Comparison of ENCODE assay signal across 15 cellular contexts in the genomic region with DNA sequence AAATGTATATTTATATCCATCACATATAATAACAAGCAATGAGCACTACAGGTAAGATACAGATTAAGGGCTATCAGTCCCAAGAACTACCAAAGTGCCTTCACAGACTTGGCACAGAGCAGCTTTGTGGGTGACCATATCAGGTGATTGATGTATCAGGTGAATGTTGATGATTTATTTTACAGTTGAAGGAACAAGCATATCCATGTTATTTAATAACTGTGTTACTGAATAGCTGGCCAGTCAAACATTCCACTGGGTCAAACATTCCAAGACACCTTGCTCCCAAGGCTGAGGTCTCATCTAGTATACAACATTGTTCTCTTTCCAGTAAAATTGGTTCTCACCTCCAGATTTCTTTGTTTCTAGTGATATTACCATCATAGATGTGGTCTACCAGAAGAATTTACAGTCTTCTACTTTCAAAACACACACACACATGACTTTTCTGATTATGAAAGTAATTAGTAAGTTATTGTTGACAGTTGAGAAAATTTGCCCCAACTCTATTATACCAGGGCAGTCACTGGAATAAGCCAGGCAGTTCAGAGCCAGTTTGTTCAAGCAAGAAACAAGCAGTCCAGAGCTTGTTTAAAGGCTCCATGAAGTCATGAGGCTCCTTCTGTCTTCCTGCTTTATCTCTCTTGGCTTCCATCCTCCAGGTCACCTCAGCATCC.
DNase-seq lines count a peak whose midpoint lies in the region; ATAC-seq and TF ChIP-seq lines count a peak whose summit lies in the region.
"Had no signal": no experiment of that assay in that cellular context is flagged by ENCODE, and none has a peak within 500 bp of the region (broad histone marks: within the 10 kb centered on the region; RNA-seq: fewer than 3 reads in every experiment).

No MANE protein-coding gene starts in this region.

- H3K36me3 Mint-ChIP-seq in activated CD8-positive, alpha-beta memory T cell treated with anti-CD3 and anti-CD28 coated beads, Interleukin-2, amount 10 ng/mL, durations not matched to agents 7 days and 5 days = no peaks in the 10 kb centered on the region
- peaks cover 23% of the 10 kb centered on the region for H3K36me3 Mint-ChIP-seq in neural progenitor cell

- no peak for TF ChIP-seq CTCF in neural progenitor cell (IDR thresholded peaks at IDR 0.05)

- no peak for DNase-seq in activated CD8-positive, alpha-beta memory T cell treated with anti-CD3 and anti-CD28 coated beads, Interleukin-2, amount 10 ng/mL, durations not matched to agents 7 days and 5 days
- DNase-seq in T1000 (lab: John Stamatoyannopoulos, UW) (no peak), DMS79 (lab: John Stamatoyannopoulos, UW) (no peak), neural progenitor cell (ENCODE audit: low spot score) (no peak)
- DNase-seq: activated CD4-positive, alpha-beta memory T cell treated with anti-CD3 and anti-CD28 coated beads, Interleukin-2, amount 10 ng/mL, durations not matched to agents 7 days and 5 days; hypothalamus; NCI-H1417; NCI-H345 had no signal

- H2AFZ ChIP-seq in neural progenitor cell (replicated peaks) = no peak overlapping the region

- H4K20me1 ChIP-seq in neural progenitor cell (ENCODE audit: low read depth) = peaks cover 46% of the 10 kb centered on the region

- no peak overlapping the region for H3K27ac ChIP-seq in neural progenitor cell
- H3K27ac ChIP-seq: prostate gland had no signal

- ATAC-seq in GM18517 (IDR thresholded peaks at IDR 0.05; ENCODE audit: unreplicated experiment) (peak; percentile 89), GM19468 (IDR thresholded peaks at IDR 0.05; ENCODE audit: extremely low read depth, unreplicated experiment) (peak; percentile 80), HG02938 (IDR thresholded peaks at IDR 0.05; ENCODE audit: unreplicated experiment) (peak; percentile 87), HG03571 (IDR thresholded peaks at IDR 0.05; ENCODE audit: unreplicated experiment) (peak; percentile 91)
- no peak for ATAC-seq in activated CD8-positive, alpha-beta memory T cell treated with anti-CD3 and anti-CD28 coated beads, Interleukin-2, amount 10 ng/mL, durations not matched to agents 7 days and 5 days
- ATAC-seq: activated T-helper 17 cell treated with anti-CD3 and anti-CD28 coated beads, Interleukin-2, amount 50 U/mL, for 72 hours had no signal

- H3K4me1 ChIP-seq in neural progenitor cell = peaks cover 5% of the 10 kb centered on the region
- H3K4me1 ChIP-seq: prostate gland had no signal

- no peaks in the 10 kb centered on the region for H3K4me1 Mint-ChIP-seq in activated CD8-positive, alpha-beta memory T cell treated with anti-CD3 and anti-CD28 coated beads, Interleukin-2, amount 10 ng/mL, durations not matched to agents 7 days and 5 days
- no peaks in the 10 kb centered on the region for H3K4me1 Mint-ChIP-seq in neural progenitor cell
- H3K4me1 Mint-ChIP-seq: activated T-helper 17 cell treated with anti-CD3 and anti-CD28 coated beads, Interleukin-2, amount 50 U/mL, for 72 hours had no signal

- CTCF ChIA-PET in activated CD8-positive, alpha-beta memory T cell treated with anti-CD3 and anti-CD28 coated beads, Interleukin-2, amount 10 ng/mL, durations not matched to agents 7 days and 5 days (lab: Charles Lee) = no interaction called here

- no peak overlapping the region for H3K9ac ChIP-seq in neural progenitor cell

- no peak overlapping the region for H3K27ac Mint-ChIP-seq in activated CD8-positive, alpha-beta memory T cell treated with anti-CD3 and anti-CD28 coated beads, Interleukin-2, amount 10 ng/mL, durations not matched to agents 7 days and 5 days
- no peak overlapping the region for H3K27ac Mint-ChIP-seq in neural progenitor cell
- H3K27ac Mint-ChIP-seq: activated CD4-positive, alpha-beta memory T cell treated with anti-CD3 and anti-CD28 coated beads, Interleukin-2, amount 10 ng/mL, durations not matched to agents 7 days and 5 days; activated T-helper 17 cell treated with anti-CD3 and anti-CD28 coated beads, Interleukin-2, amount 50 U/mL, for 72 hours; dendritic cell treated with granulocyte-macrophage colony-stimulating factor and Interleukin-4, amounts not matched to agents 40 ng/mL and 50 ng/mL, for 4 days had no signal

- H3K27me3 Mint-ChIP-seq in activated CD8-positive, alpha-beta memory T cell treated with anti-CD3 and anti-CD28 coated beads, Interleukin-2, amount 10 ng/mL, durations not matched to agents 7 days and 5 days = peaks cover 5% of the 10 kb centered on the region
- peaks cover 3% of the 10 kb centered on the region for H3K27me3 Mint-ChIP-seq in neural progenitor cell (ENCODE audit: insufficient read depth, low read depth)
- H3K27me3 Mint-ChIP-seq: activated CD4-positive, alpha-beta memory T cell treated with anti-CD3 and anti-CD28 coated beads, Interleukin-2, amount 10 ng/mL, durations not matched to agents 7 days and 5 days; activated T-helper 17 cell treated with anti-CD3 and anti-CD28 coated beads, Interleukin-2, amount 50 U/mL, for 72 hours; dendritic cell treated with granulocyte-macrophage colony-stimulating factor and Interleukin-4, amounts not matched to agents 40 ng/mL and 50 ng/mL, for 4 days had no signal

- H3K4me3 Mint-ChIP-seq in activated CD8-positive, alpha-beta memory T cell treated with anti-CD3 and anti-CD28 coated beads, Interleukin-2, amount 10 ng/mL, durations not matched to agents 7 days and 5 days = no peak overlapping the region
- no peak overlapping the region for H3K4me3 Mint-ChIP-seq in neural progenitor cell
- H3K4me3 Mint-ChIP-seq: activated CD4-positive, alpha-beta memory T cell treated with anti-CD3 and anti-CD28 coated beads, Interleukin-2, amount 10 ng/mL, durations not matched to agents 7 days and 5 days; activated T-helper 17 cell treated with anti-CD3 and anti-CD28 coated beads, Interleukin-2, amount 50 U/mL, for 72 hours; dendritic cell treated with granulocyte-macrophage colony-stimulating factor and Interleukin-4, amounts not matched to agents 40 ng/mL and 50 ng/mL, for 4 days had no signal

- H3K36me3 ChIP-seq in neural progenitor cell = no peaks in the 10 kb centered on the region
- H3K36me3 ChIP-seq: prostate gland had no signal

- H3K27me3 ChIP-seq in neural progenitor cell = no peaks in the 10 kb centered on the region

- no peak overlapping the region for H3K4me3 ChIP-seq in neural progenitor cell
- H3K4me3 ChIP-seq: prostate gland had no signal

- H3K4me2 ChIP-seq in neural progenitor cell = no peak overlapping the region

- no peaks in the 10 kb centered on the region for H3F3A ChIP-seq in neural progenitor cell (ENCODE audit: low read depth)

- peaks cover 6% of the 10 kb centered on the region for H3K9me3 ChIP-seq in neural progenitor cell (ENCODE audit: low read depth)
- H3K9me3 ChIP-seq: prostate gland had no signal

- peaks cover 97% of the 10 kb centered on the region for H3K79me2 ChIP-seq in neural progenitor cell (ENCODE audit: low read depth)

- peaks cover 7% of the 10 kb centered on the region for H3K9me3 Mint-ChIP-seq in activated CD8-positive, alpha-beta memory T cell treated with anti-CD3 and anti-CD28 coated beads, Interleukin-2, amount 10 ng/mL, durations not matched to agents 7 days and 5 days (ENCODE audit: low read depth)
- H3K9me3 Mint-ChIP-seq in neural progenitor cell = peaks cover 23% of the 10 kb centered on the region
- H3K9me3 Mint-ChIP-seq: activated T-helper 17 cell treated with anti-CD3 and anti-CD28 coated beads, Interleukin-2, amount 50 U/mL, for 72 hours had no signal
